10 cellular contexts compared by ENCODE assay signal in genomic region chr9:70081120-70081495, GRCh38. TPM values are rescaled to one million over a fixed set of nuclear protein-coding genes. Genes with fewer than 3 reads are reported as not detected.
DNase-seq lines count a peak whose midpoint lies in the region; ATAC-seq, FAIRE-seq and TF ChIP-seq lines count a peak whose summit lies in the region.
"Had no signal": no experiment of that assay in that cellular context is flagged by ENCODE, and none has a peak within 500 bp of the region (broad histone marks: within the 10 kb centered on the region; RNA-seq: fewer than 3 reads in every experiment).

No MANE protein-coding gene starts in this region.

- TF ChIP-seq RAD21 in K562 (CRISPR knock-in tag; conservative IDR thresholded peaks at IDR 0.05 in 1 of 2, IDR thresholded peaks at IDR 0.05 in 1 of 2): no peak

- no peaks in the 10 kb centered on the region for H3K9me1 ChIP-seq in K562 (ENCODE audit: control insufficient read depth, insufficient read depth, low read length)

- no peak for FAIRE-seq in K562 (lab: Jason Lieb, UNC)

- H3K9ac ChIP-seq in K562 (ENCODE audit: insufficient read depth in 1 of 2, low read depth in 2 of 2, low read length in 2 of 2): no peak overlapping the region

- CTCF ChIA-PET in K562 (lab: Yijun Ruan, JAX; ENCODE audit: low intra/inter-chr PET ratio): no interaction called here

- ATAC-seq in K562 (no peak), HG02852 (IDR thresholded peaks at IDR 0.05; ENCODE audit: unreplicated experiment) (no peak)

- H3K27ac ChIP-seq in K562 (ENCODE audit: extremely low read depth, low read depth, low read length): no peak overlapping the region
- peak overlapping the region; percentile 31 to 84 (median 68) for H3K27ac ChIP-seq in tibial nerve

- H3K9me3 ChIP-seq in K562 (replicated peaks; ENCODE audit: control insufficient read depth, insufficient read depth, low read depth, low read length) (no peaks in the 10 kb centered on the region), tibial nerve (no peaks in the 10 kb centered on the region)

- H3K27me3 ChIP-seq in K562 (ENCODE audit: control insufficient read depth in 2 of 2, insufficient read depth in 2 of 2, low read length in 2 of 2): no peaks in the 10 kb centered on the region
- no peaks in the 10 kb centered on the region for H3K27me3 ChIP-seq in tibial nerve
- no peaks in the 10 kb centered on the region for H3K27me3 ChIP-seq in H7 (ENCODE audit: control insufficient read depth, insufficient read depth, low read length)

- H3K4me2 ChIP-seq in K562 (ENCODE audit: insufficient read depth, low read length): no peak overlapping the region

- TF ChIP-seq EP300 in K562 (IDR thresholded peaks at IDR 0.05; ENCODE audit: low read length): no peak
- TF ChIP-seq EP300 in tibial nerve (IDR thresholded peaks at IDR 0.05): peak in 1 of 2 donors; percentile 19

- in situ Hi-C loops in K562 (cut with MboI): no loop called here

- TF ChIP-seq POLR2A in K562 (conservative IDR thresholded peaks at IDR 0.05): no peak
- TF ChIP-seq POLR2A in tibial nerve (IDR thresholded peaks at IDR 0.05): no peak

- no peak overlapping the region for H3K4me3 ChIP-seq in K562
- H3K4me3 ChIP-seq in tibial nerve: no peak overlapping the region
- no peak overlapping the region for H3K4me3 ChIP-seq in H7 (ENCODE audit: insufficient read depth, low read depth, low read length)

- intact Hi-C loops in K562 (cut with micrococcal nuclease): loop anchor here (2.0 kb wide), 1 partner anchor 62 kb away; no protein-coding TSS in a partner anchor

- POLR2A ChIA-PET in K562 (lab: Yijun Ruan, JAX): interaction anchor here (0.6 kb wide), 1 partner anchor 311 kb away, joined by 3 read pairs; no protein-coding TSS in a partner anchor

- no peaks in the 10 kb centered on the region; the same call in 1 of the 2 replicates for H4K20me1 ChIP-seq in K562 (replicated peaks; ENCODE audit: control insufficient read depth, insufficient read depth, low read length)

- no TSS peak for BruUV-seq in K562 (replicated peaks; lab: Mats Ljungman, UMichigan)

- WGBS in K562 (ENCODE audit: insufficient coverage, low coverage, missing lambda C conversion rate): 0% methylated on average over 1 of the region's 1 CpG
- WGBS in tibial nerve, 2 donors: 31 to 33% methylated on average over 1 of the region's 1 CpG

- H3K79me2 ChIP-seq in K562 (ENCODE audit: control insufficient read depth, insufficient read depth, low read length): no peaks in the 10 kb centered on the region

- TF ChIP-seq CTCF in K562 (IDR thresholded peaks at IDR 0.05 in 2 of 3, conservative IDR thresholded peaks at IDR 0.05 in 1 of 3; ENCODE audit: insufficient read depth in 2 of 3, low read depth in 1 of 3, low read length in 3 of 3) (no peak), tibial nerve (IDR thresholded peaks at IDR 0.05) (no peak)

- DNase-seq in NCI-H1417 (lab: John Stamatoyannopoulos, UW) (peak in 2 of 3 experiments; percentile 47 to 69), NCI-H1417 treated with DMSO at 0.1 percent for 48 hours (lab: John Stamatoyannopoulos, UW) (no peak), K562 (ENCODE audit: extremely low read depth in 1 of 4, low spot score in 3 of 4) (no peak), left kidney (ENCODE audit: low read depth, low spot score) (peak; percentile 18), tibial nerve (ENCODE audit: low spot score in 2 of 2) (peak in 1 of 2 donors; percentile 42), H7 (no peak), GDM1 (lab: John Stamatoyannopoulos, UW) (no peak)
- DNase-seq: 8988T, T1000 had no signal

- H3K36me3 ChIP-seq in K562 (ENCODE audit: control insufficient read depth, insufficient read depth, low read length): no peaks in the 10 kb centered on the region
- no peaks in the 10 kb centered on the region for H3K36me3 ChIP-seq in tibial nerve
- H3K36me3 ChIP-seq in H7 (replicated peaks; ENCODE audit: control insufficient read depth, insufficient read depth, low read length): no peaks in the 10 kb centered on the region

- no peaks in the 10 kb centered on the region for H3K4me1 ChIP-seq in K562 (replicated peaks in 1 of 2; ENCODE audit: control insufficient read depth in 2 of 2, insufficient read depth in 2 of 2, low read length in 2 of 2)
- peaks cover 3 to 52% (median 20%) of the 10 kb centered on the region in 4 donors for H3K4me1 ChIP-seq in tibial nerve

- no peak overlapping the region for H2AFZ ChIP-seq in K562 (ENCODE audit: low read depth, low read length)

TF ChIP-seq in K562, 482 proteins besides CTCF, POLR2A, EP300 and RAD21:
- TF ChIP-seq ESRRB (CRISPR knock-in tag; IDR thresholded peaks at IDR 0.05; ENCODE audit: borderline replicate concordance) (no peak), TEAD2 (tag; IDR thresholded peaks at IDR 0.05) (no peak), MEIS2 (IDR thresholded peaks at IDR 0.05; ENCODE audit: partially characterized antibody) (peak; percentile 12)

RNA-seq across cellular contexts. Expression of gene MAMDC2, which starts 37.5 kb away (rescaled TPM):
- total RNA-seq in K562 (2011; cell fraction: chromatin; rRNA removed; ENCODE audit: low replicate concordance): not detected in 2 replicates
- not detected in 2 replicates for total RNA-seq in K562 (2011; cell fraction: nucleolus; rRNA removed)
- not detected in 2 replicates for total RNA-seq in K562 (2011; cell fraction: nucleoplasm; rRNA removed)
- total RNA-seq in K562 (2014; rRNA removed) (not detected in 2 replicates), K562 (2014; rRNA removed; fragmentation: Illumina TruSeq; extraction: Trizol) (not detected in 2 replicates), K562 (2015; rRNA removed; fragmentation: Illumina TruSeq; extraction: Trizol) (not detected in 2 replicates), K562 (2021) (not detected in 2 replicates), tibial nerve (10 to 100 TPM; 24.9 to 75.9 (median 60.8) TPM)
- polyA plus RNA-seq in K562 (2011; rRNA removed) (0.01 TPM in 1 of 2 replicates, not detected in the other), K562 (2014; fragmentation: Illumina TruSeq; extraction: Trizol) (not detected in 2 replicates), K562 (2014; fragmentation: Nextera tagmentation; extraction: Ambion mirVana) (under 1 TPM in 1 of 2 experiments, not detected in 1; 0.03 TPM), K562 (2014; rRNA removed) (not detected in 2 replicates)
- polyA plus RNA-seq in K562 (2011; cell fraction: cytosol; rRNA removed): not detected in 2 replicates
- not detected in 2 replicates for polyA plus RNA-seq in K562 (2011; cell fraction: nucleus; rRNA removed)
- polyA plus RNA-seq in K562 (2012): not detected in 2 replicates
- polyA minus RNA-seq in K562 (2011; rRNA and poly(A)+ RNA removed): not detected in 2 replicates
- polyA minus RNA-seq in K562 (2011; cell fraction: cytosol; rRNA and poly(A)+ RNA removed): not detected in 2 replicates
- polyA minus RNA-seq in K562 (2011; cell fraction: nucleus; rRNA and poly(A)+ RNA removed): not detected in 2 replicates
- total RNA-seq in H7 (2014; rRNA removed; shearing (Covaris generic)): 2.0 and 5.4 TPM in 2 replicates

Comparison
In these comparisons a context has a peak if more than half of its experiments do, and no peak if none do; other contexts are left out.
1. DNase-seq: peak in NCI-H1417 (2 of 3) and left kidney (single experiment); none in NCI-H1417 treated with DMSO at 0.1 percent for 48 hours (single experiment), K562 (0 of 4), H7 (single experiment) and GDM1 (single experiment).